In genomic region chr2:119879502-119879901, GRCh38 we compare ENCODE assay signal across 17 cellular contexts.
DNase-seq lines count a peak whose midpoint lies in the region; ATAC-seq and TF ChIP-seq lines count a peak whose summit lies in the region.
"Had no signal": no experiment of that assay in that cellular context is flagged by ENCODE, and none has a peak within 500 bp of the region (broad histone marks: within the 10 kb centered on the region; RNA-seq: fewer than 3 reads in every experiment).

No MANE protein-coding gene starts in this region.

- intact Hi-C loops in posterior vena cava (cut with DNase I), result no loop called here

- DNase-seq in DMS 273 (lab: John Stamatoyannopoulos, UW; ENCODE audit: unreplicated experiment) (peak; percentile 12), DMS 273 treated with DMSO at 0.1 percent for 48 hours (lab: John Stamatoyannopoulos, UW) (no peak), UCSD-AML1 (lab: John Stamatoyannopoulos, UW; ENCODE audit: unreplicated experiment) (no peak), posterior vena cava (ENCODE audit: low spot score) (no peak)
- no peak for DNase-seq in activated CD4-positive, CD25-positive, alpha-beta regulatory T cell (lab: John Stamatoyannopoulos, UW)
- DNase-seq: activated CD8-positive, alpha-beta memory T cell treated with anti-CD3 and anti-CD28 coated beads for 24 hours; colonic mucosa; Kasumi-1; mesendoderm; NCI-H1092; NCI-H526 treated with DMSO at 0.1 percent for 48 hours; nephron progenitor cell; psoas muscle; spleen had no signal

- ATAC-seq in HG02623 (IDR thresholded peaks at IDR 0.05; ENCODE audit: unreplicated experiment) (peak; percentile 64), HG03469 (IDR thresholded peaks at IDR 0.05; ENCODE audit: unreplicated experiment) (peak; percentile 56), SK-N-SH treated with all-trans-retinoic acid at 6 μM for 48 hours (no peak)
- ATAC-seq: psoas muscle had no signal

TF ChIP-seq in SK-N-SH treated with all-trans-retinoic acid at 6 μM for 48 hours, 23 proteins besides CTCF, POLR2A, EP300 and RAD21:
- TF ChIP-seq RARB (CRISPR knock-in tag; IDR thresholded peaks at IDR 0.05) (no peak), ESRRG (CRISPR knock-in tag; IDR thresholded peaks at IDR 0.05) (no peak), POU6F1 (CRISPR knock-in tag; IDR thresholded peaks at IDR 0.05; ENCODE audit: borderline replicate concordance, low read depth) (no peak), OSR1 (CRISPR knock-in tag; IDR thresholded peaks at IDR 0.05) (no peak), CREB5 (CRISPR knock-in tag; IDR thresholded peaks at IDR 0.05; ENCODE audit: low read depth) (no peak), TSHZ2 (CRISPR knock-in tag; IDR thresholded peaks at IDR 0.05) (no peak), ISL1 (CRISPR knock-in tag; IDR thresholded peaks at IDR 0.05) (no peak), ZFP30 (CRISPR knock-in tag; IDR thresholded peaks at IDR 0.05) (no peak), ZNF8 (CRISPR knock-in tag; IDR thresholded peaks at IDR 0.05) (no peak), ARNTL (CRISPR knock-in tag; IDR thresholded peaks at IDR 0.05; ENCODE audit: borderline replicate concordance, low read depth) (no peak), BACH2 (CRISPR knock-in tag; IDR thresholded peaks at IDR 0.05; ENCODE audit: borderline replicate concordance) (no peak), TOX (CRISPR knock-in tag; IDR thresholded peaks at IDR 0.05; ENCODE audit: borderline replicate concordance) (no peak), CSDC2 (CRISPR knock-in tag; IDR thresholded peaks at IDR 0.05) (no peak)
- TF ChIP-seq, protein P1, sequence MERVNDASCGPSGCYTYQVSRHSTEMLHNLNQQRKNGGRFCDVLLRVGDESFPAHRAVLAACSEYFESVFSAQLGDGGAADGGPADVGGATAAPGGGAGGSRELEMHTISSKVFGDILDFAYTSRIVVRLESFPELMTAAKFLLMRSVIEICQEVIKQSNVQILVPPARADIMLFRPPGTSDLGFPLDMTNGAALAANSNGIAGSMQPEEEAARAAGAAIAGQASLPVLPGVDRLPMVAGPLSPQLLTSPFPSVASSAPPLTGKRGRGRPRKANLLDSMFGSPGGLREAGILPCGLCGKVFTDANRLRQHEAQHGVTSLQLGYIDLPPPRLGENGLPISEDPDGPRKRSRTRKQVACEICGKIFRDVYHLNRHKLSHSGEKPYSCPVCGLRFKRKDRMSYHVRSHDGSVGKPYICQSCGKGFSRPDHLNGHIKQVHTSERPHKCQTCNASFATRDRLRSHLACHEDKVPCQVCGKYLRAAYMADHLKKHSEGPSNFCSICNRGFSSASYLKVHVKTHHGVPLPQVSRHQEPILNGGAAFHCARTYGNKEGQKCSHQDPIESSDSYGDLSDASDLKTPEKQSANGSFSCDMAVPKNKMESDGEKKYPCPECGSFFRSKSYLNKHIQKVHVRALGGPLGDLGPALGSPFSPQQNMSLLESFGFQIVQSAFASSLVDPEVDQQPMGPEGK (CRISPR knock-in tag; IDR thresholded peaks at IDR 0.05; ENCODE audit: borderline replicate concordance), result no peak
